In genomic region chr12:105092336-105092735, GRCh38 we compare ENCODE assay signal across 16 cellular contexts. TPM values are rescaled to one million over a fixed set of nuclear protein-coding genes. Genes with fewer than 3 reads are reported as not detected.
DNase-seq lines count a peak whose midpoint lies in the region; ATAC-seq and TF ChIP-seq lines count a peak whose summit lies in the region.
"Had no signal": no experiment of that assay in that cellular context is flagged by ENCODE, and none has a peak within 500 bp of the region (broad histone marks: within the 10 kb centered on the region; RNA-seq: fewer than 3 reads in every experiment).

No MANE protein-coding gene starts in this region.

- H3K9me3 ChIP-seq in iPS-15b (ENCODE audit: control insufficient read depth, insufficient read depth, low read length) (peaks cover 3% of the 10 kb centered on the region), smooth muscle cell (replicated peaks; ENCODE audit: low read depth) (no peaks in the 10 kb centered on the region)

- TF ChIP-seq CTCF in VCaP (conservative IDR thresholded peaks at IDR 0.05) (no peak), smooth muscle cell (IDR thresholded peaks at IDR 0.05; ENCODE audit: borderline replicate concordance, insufficient read depth, poor library complexity, severe bottlenecking) (no peak)

- H3K4me1 ChIP-seq in iPS-15b (ENCODE audit: control insufficient read depth, insufficient read depth, low read length) (peaks cover 22% of the 10 kb centered on the region), smooth muscle cell (ENCODE audit: low read depth) (no peaks in the 10 kb centered on the region)
- H3K4me1 ChIP-seq: left ventricle myocardium inferior had no signal

- ATAC-seq in HG03135 (IDR thresholded peaks at IDR 0.05; ENCODE audit: unreplicated experiment) (no peak), HG02759 (IDR thresholded peaks at IDR 0.05; ENCODE audit: unreplicated experiment) (no peak)

- WGBS in smooth muscle cell (ENCODE audit: low lambda C conversion rate), result 30% methylated on average over 13 of the region's 13 CpGs

- H3K36me3 ChIP-seq in iPS-15b (ENCODE audit: control insufficient read depth, insufficient read depth, low read length) (no peaks in the 10 kb centered on the region), smooth muscle cell (ENCODE audit: low read depth) (peaks cover 2% of the 10 kb centered on the region)
- H3K36me3 ChIP-seq: brain microvascular endothelial cell, left ventricle myocardium inferior had no signal

- H3K79me2 ChIP-seq in smooth muscle cell (ENCODE audit: low read depth), result no peaks in the 10 kb centered on the region

- H4K20me1 ChIP-seq in smooth muscle cell (ENCODE audit: low read depth), result no peaks in the 10 kb centered on the region

- DNase-seq in NCI-H2029 (lab: John Stamatoyannopoulos, UW) (peak; percentile 78), smooth muscle cell (lab: John Stamatoyannopoulos, UW; ENCODE audit: unreplicated experiment) (no peak), NCI-H1092 treated with DMSO at 0.1 percent for 48 hours (lab: John Stamatoyannopoulos, UW) (no peak), erythroblast (lab: John Stamatoyannopoulos, UW) (no peak)
- DNase-seq: activated T-cell treated with anti-CD3 and anti-CD28 coated beads, Interleukin-2, amount 50 U/mL, for 1 hour; brain microvascular endothelial cell; KG1; left ventricle myocardium inferior; NCI-H524; occipital lobe; stimulated activated CD4-positive, alpha-beta T cell treated with anti-CD3 and anti-CD28 coated beads, Interleukin-2, amount 100 ng/mL, for 24 hours; stimulated activated naive CD4-positive, alpha-beta T cell had no signal

- H3K4me3 ChIP-seq in iPS-15b (ENCODE audit: low read depth, low read length), result peak overlapping the region; percentile 31
- H3K4me3 ChIP-seq in smooth muscle cell, result peak overlapping the region; percentile 35
- H3K4me3 ChIP-seq: left ventricle myocardium inferior had no signal

- peak overlapping the region; percentile 37 for H2AFZ ChIP-seq in smooth muscle cell (ENCODE audit: low read depth)

- H3F3A ChIP-seq in smooth muscle cell (ENCODE audit: low read depth), result no peaks in the 10 kb centered on the region

- H3K4me2 ChIP-seq in smooth muscle cell, result peak overlapping the region; percentile 29

- H3K9ac ChIP-seq in iPS-15b (ENCODE audit: low read depth, low read length), result peak overlapping the region; percentile 39
- H3K9ac ChIP-seq in smooth muscle cell (ENCODE audit: low read depth), result no peak overlapping the region

- no peak for TF ChIP-seq POLR2A in erythroblast (IDR thresholded peaks at IDR 0.05; ENCODE audit: low read length)

- peak overlapping the region; percentile 59 for H3K27ac ChIP-seq in VCaP
- no peak overlapping the region for H3K27ac ChIP-seq in smooth muscle cell (ENCODE audit: low read depth)
- H3K27ac ChIP-seq: brain microvascular endothelial cell, left ventricle myocardium inferior had no signal

- H3K27me3 ChIP-seq in iPS-15b (ENCODE audit: control insufficient read depth, insufficient read depth, low read length) (no peaks in the 10 kb centered on the region), smooth muscle cell (ENCODE audit: low read depth) (no peaks in the 10 kb centered on the region)

RNA-seq across cellular contexts. Expression of gene ALDH1L2, which starts 8.1 kb away (rescaled TPM):
- total RNA-seq in smooth muscle cell, result 28.1 and 34.5 TPM in 2 replicates
- polyA plus RNA-seq in smooth muscle cell, result 14.8 and 25.3 TPM in 2 replicates

RNA-seq across cellular contexts. Expression of gene WASHC4, which starts 15.2 kb away (rescaled TPM):
- 76.1 and 95.9 TPM in 2 replicates for total RNA-seq in smooth muscle cell
- 26.9 and 36.1 TPM in 2 replicates for polyA plus RNA-seq in smooth muscle cell
